ENCODE assay signal across 16 cellular contexts in the genomic region with DNA sequence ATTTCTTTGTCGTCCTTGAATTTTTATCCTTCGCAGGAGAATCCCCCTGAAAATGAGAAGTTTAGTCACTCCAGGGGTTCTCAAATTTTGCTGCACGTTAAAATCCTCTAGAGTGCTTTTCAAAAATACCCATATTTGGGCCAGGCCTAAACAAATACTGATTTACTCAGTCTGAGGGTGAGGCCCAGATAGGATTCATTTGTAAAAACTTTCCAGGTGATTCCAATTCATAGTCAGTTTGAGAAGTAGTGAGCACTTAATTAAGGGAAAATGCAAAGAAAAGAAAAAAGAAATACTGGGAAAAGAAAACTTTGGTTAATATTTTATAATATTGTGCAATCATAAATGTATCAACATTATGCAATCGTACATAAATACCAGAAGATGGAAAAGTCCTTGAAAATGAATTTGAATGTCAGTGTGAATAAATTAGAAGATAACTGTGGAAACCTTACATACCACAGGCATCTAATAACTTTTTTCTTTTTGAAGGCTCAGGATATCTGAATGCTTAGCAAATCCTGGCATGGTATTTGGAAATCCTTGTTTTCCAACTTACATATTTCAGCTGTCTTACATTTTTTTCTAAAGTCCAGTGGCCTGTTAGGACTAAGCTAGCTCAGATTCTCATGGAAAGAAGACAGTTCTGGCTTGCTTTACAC.
A peak's percentile ranks its signal among the peaks of the same experiment; 100 is the strongest.
DNase-seq lines count a peak whose midpoint lies in the region; ATAC-seq and TF ChIP-seq lines count a peak whose summit lies in the region.
"Had no signal": no experiment of that assay in that cellular context is flagged by ENCODE, and none has a peak within 500 bp of the region (broad histone marks: within the 10 kb centered on the region; RNA-seq: fewer than 3 reads in every experiment).

No MANE protein-coding gene starts in this region.

- no peak overlapping the region for H3K4me3 Mint-ChIP-seq in WTC11
- H3K4me3 Mint-ChIP-seq: CD4-positive, CD25-positive, alpha-beta regulatory T cell had no signal

- H3K36me3 Mint-ChIP-seq in WTC11 = no peaks in the 10 kb centered on the region
- H3K36me3 Mint-ChIP-seq: CD4-positive, CD25-positive, alpha-beta regulatory T cell had no signal

- CTCF ChIA-PET in WTC11 (lab: Charles Lee) = no interaction called here

- H3K4me1 Mint-ChIP-seq in WTC11 = peaks cover 51% of the 10 kb centered on the region
- H3K4me1 Mint-ChIP-seq: CD4-positive, CD25-positive, alpha-beta regulatory T cell had no signal

- no peak for TF ChIP-seq CTCF in WTC11 (IDR thresholded peaks at IDR 0.05)
- no peak for TF ChIP-seq CTCF in GM10266 (IDR thresholded peaks at IDR 0.05; ENCODE audit: control insufficient read depth, insufficient read depth, low read depth, missing control alignments)

- H3K27ac Mint-ChIP-seq in WTC11 = peak overlapping the region; percentile 55
- H3K27ac Mint-ChIP-seq: CD4-positive, CD25-positive, alpha-beta regulatory T cell had no signal

- no peaks in the 10 kb centered on the region for H3K27me3 Mint-ChIP-seq in WTC11 (ENCODE audit: low read depth)

- ATAC-seq in WTC11 = no peak
- peak; percentile 58 for ATAC-seq in sciatic nerve
- no peak for ATAC-seq in GM21423 (IDR thresholded peaks at IDR 0.05; ENCODE audit: unreplicated experiment)

- DNase-seq in GM03348 (ENCODE audit: low spot score) = peak; percentile 70
- DNase-seq in WTC11 (ENCODE audit: low spot score) = no peak
- peak; percentile 47 for DNase-seq in fibroblast of the conjunctiva (ENCODE audit: low read depth)
- no peak for DNase-seq in sciatic nerve (ENCODE audit: low spot score)
- no peak for DNase-seq in GM10266 (ENCODE audit: extremely low spot score)
- no peak for DNase-seq in NCI-H128 (lab: John Stamatoyannopoulos, UW; ENCODE audit: unreplicated experiment)
- DNase-seq in HT-29 (ENCODE audit: low spot score) = no peak
- DNase-seq: activated CD4-positive, CD25-positive, alpha-beta regulatory T cell; CD4-positive, CD25-positive, alpha-beta regulatory T cell; effector CD8-positive, alpha-beta T cell; hippocampal formation; Karpas-422; NCI-H2029 treated with DMSO at 0.1 percent for 48 hours; stimulated activated CD4-positive, alpha-beta T cell treated with anti-CD3 and anti-CD28 coated beads, Interleukin-4, amount 100 ng/mL, for 1 hour; stimulated activated naive CD4-positive, alpha-beta T cell treated with Interleukin-2 at 50 U/mL for 16 hours had no signal

- intact Hi-C loops in sciatic nerve (cut with DNase I) = no loop called here

- POLR2A ChIA-PET in WTC11 (lab: Charles Lee) = no interaction called here

- H3K9me3 Mint-ChIP-seq in WTC11 = no peaks in the 10 kb centered on the region

TF ChIP-seq in WTC11, 78 proteins besides CTCF, POLR2A, EP300 and RAD21:
- TF ChIP-seq, protein P1, sequence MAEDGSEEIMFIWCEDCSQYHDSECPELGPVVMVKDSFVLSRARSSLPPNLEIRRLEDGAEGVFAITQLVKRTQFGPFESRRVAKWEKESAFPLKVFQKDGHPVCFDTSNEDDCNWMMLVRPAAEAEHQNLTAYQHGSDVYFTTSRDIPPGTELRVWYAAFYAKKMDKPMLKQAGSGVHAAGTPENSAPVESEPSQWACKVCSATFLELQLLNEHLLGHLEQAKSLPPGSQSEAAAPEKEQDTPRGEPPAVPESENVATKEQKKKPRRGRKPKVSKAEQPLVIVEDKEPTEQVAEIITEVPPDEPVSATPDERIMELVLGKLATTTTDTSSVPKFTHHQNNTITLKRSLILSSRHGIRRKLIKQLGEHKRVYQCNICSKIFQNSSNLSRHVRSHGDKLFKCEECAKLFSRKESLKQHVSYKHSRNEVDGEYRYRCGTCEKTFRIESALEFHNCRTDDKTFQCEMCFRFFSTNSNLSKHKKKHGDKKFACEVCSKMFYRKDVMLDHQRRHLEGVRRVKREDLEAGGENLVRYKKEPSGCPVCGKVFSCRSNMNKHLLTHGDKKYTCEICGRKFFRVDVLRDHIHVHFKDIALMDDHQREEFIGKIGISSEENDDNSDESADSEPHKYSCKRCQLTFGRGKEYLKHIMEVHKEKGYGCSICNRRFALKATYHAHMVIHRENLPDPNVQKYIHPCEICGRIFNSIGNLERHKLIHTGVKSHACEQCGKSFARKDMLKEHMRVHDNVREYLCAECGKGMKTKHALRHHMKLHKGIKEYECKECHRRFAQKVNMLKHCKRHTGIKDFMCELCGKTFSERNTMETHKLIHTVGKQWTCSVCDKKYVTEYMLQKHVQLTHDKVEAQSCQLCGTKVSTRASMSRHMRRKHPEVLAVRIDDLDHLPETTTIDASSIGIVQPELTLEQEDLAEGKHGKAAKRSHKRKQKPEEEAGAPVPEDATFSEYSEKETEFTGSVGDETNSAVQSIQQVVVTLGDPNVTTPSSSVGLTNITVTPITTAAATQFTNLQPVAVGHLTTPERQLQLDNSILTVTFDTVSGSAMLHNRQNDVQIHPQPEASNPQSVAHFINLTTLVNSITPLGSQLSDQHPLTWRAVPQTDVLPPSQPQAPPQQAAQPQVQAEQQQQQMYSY (CRISPR knock-in tag; IDR thresholded peaks at IDR 0.05) = no peak
- TF ChIP-seq, protein P2, sequence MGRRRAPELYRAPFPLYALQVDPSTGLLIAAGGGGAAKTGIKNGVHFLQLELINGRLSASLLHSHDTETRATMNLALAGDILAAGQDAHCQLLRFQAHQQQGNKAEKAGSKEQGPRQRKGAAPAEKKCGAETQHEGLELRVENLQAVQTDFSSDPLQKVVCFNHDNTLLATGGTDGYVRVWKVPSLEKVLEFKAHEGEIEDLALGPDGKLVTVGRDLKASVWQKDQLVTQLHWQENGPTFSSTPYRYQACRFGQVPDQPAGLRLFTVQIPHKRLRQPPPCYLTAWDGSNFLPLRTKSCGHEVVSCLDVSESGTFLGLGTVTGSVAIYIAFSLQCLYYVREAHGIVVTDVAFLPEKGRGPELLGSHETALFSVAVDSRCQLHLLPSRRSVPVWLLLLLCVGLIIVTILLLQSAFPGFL (CRISPR knock-in tag; IDR thresholded peaks at IDR 0.05; ENCODE audit: borderline replicate concordance) = no peak
- TF ChIP-seq CREB1 (CRISPR knock-in tag; IDR thresholded peaks at IDR 0.05) (no peak), FOXJ3 (CRISPR knock-in tag; IDR thresholded peaks at IDR 0.05; ENCODE audit: borderline replicate concordance) (no peak), MYBL2 (CRISPR knock-in tag; IDR thresholded peaks at IDR 0.05) (no peak), NR2C2 (CRISPR knock-in tag; IDR thresholded peaks at IDR 0.05) (no peak), NFYB (CRISPR knock-in tag; conservative IDR thresholded peaks at IDR 0.05; ENCODE audit: low read depth) (no peak), RELA (CRISPR knock-in tag; IDR thresholded peaks at IDR 0.05; ENCODE audit: borderline replicate concordance) (no peak), OVOL2 (CRISPR knock-in tag; IDR thresholded peaks at IDR 0.05; ENCODE audit: borderline replicate concordance) (no peak), TP53 (CRISPR knock-in tag; IDR thresholded peaks at IDR 0.05) (no peak), ZNF138 (CRISPR knock-in tag; conservative IDR thresholded peaks at IDR 0.05) (no peak), TEAD4 (CRISPR knock-in tag; IDR thresholded peaks at IDR 0.05) (no peak)
- TF ChIP-seq, protein P3, sequence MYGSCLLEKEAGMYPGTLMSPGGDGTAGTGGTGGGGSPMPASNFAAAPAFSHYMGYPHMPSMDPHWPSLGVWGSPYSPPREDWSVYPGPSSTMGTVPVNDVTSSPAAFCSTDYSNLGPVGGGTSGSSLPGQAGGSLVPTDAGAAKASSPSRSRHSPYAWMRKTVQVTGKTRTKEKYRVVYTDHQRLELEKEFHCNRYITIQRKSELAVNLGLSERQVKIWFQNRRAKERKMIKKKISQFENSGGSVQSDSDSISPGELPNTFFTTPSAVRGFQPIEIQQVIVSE (CRISPR knock-in tag; IDR thresholded peaks at IDR 0.05; ENCODE audit: borderline replicate concordance) = no peak
- TF ChIP-seq, protein P4, sequence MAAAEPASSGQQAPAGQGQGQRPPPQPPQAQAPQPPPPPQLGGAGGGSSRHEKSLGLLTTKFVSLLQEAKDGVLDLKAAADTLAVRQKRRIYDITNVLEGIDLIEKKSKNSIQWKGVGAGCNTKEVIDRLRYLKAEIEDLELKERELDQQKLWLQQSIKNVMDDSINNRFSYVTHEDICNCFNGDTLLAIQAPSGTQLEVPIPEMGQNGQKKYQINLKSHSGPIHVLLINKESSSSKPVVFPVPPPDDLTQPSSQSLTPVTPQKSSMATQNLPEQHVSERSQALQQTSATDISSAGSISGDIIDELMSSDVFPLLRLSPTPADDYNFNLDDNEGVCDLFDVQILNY (CRISPR knock-in tag; IDR thresholded peaks at IDR 0.05) = no peak
- TF ChIP-seq, protein P5, sequence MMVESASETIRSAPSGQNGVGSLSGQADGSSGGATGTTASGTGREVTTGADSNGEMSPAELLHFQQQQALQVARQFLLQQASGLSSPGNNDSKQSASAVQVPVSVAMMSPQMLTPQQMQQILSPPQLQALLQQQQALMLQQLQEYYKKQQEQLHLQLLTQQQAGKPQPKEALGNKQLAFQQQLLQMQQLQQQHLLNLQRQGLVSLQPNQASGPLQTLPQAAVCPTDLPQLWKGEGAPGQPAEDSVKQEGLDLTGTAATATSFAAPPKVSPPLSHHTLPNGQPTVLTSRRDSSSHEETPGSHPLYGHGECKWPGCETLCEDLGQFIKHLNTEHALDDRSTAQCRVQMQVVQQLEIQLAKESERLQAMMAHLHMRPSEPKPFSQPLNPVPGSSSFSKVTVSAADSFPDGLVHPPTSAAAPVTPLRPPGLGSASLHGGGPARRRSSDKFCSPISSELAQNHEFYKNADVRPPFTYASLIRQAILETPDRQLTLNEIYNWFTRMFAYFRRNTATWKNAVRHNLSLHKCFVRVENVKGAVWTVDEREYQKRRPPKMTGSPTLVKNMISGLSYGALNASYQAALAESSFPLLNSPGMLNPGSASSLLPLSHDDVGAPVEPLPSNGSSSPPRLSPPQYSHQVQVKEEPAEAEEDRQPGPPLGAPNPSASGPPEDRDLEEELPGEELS (CRISPR knock-in tag; IDR thresholded peaks at IDR 0.05) = no peak
- TF ChIP-seq, protein P6, sequence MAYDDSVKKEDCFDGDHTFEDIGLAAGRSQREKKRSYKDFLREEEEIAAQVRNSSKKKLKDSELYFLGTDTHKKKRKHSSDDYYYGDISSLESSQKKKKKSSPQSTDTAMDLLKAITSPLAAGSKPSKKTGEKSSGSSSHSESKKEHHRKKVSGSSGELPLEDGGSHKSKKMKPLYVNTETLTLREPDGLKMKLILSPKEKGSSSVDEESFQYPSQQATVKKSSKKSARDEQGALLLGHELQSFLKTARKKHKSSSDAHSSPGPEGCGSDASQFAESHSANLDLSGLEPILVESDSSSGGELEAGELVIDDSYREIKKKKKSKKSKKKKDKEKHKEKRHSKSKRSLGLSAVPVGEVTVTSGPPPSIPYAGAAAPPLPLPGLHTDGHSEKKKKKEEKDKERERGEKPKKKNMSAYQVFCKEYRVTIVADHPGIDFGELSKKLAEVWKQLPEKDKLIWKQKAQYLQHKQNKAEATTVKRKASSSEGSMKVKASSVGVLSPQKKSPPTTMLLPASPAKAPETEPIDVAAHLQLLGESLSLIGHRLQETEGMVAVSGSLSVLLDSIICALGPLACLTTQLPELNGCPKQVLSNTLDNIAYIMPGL (CRISPR knock-in tag; IDR thresholded peaks at IDR 0.05) = no peak

Comparison
In these comparisons a context has a peak if more than half of its experiments do, and no peak if none do; other contexts are left out.
1. DNase-seq: peak in GM03348 (single experiment) and fibroblast of the conjunctiva (single experiment); none in WTC11 (single experiment), sciatic nerve (single experiment), GM10266 (single experiment), NCI-H128 (single experiment) and HT-29 (single experiment).